Comparison of ENCODE assay signal across 1 cellular context in genomic region chr10:50624154-50624865, GRCh38.
TF ChIP-seq lines count a peak whose summit lies in the region.

No MANE protein-coding gene starts in this region.

TF ChIP-seq in HepG2, 621 proteins besides CTCF, POLR2A, EP300 and RAD21 (continued from another document and continues in another):
- no peak for TF ChIP-seq ZNF646 (CRISPR knock-in tag; IDR thresholded peaks at IDR 0.05)
- TF ChIP-seq ZFP1 (CRISPR knock-in tag; IDR thresholded peaks at IDR 0.05), result peak; percentile 29; the same call in 1 of the 2 replicates
- 0 out of 2 replicates have a peak, but pooled peaks have one; percentile 11 for TF ChIP-seq SMC3 (IDR thresholded peaks at IDR 0.05; ENCODE audit: low read length)
- TF ChIP-seq LBX2 (CRISPR knock-in tag; IDR thresholded peaks at IDR 0.05; ENCODE audit: borderline replicate concordance), result peak; percentile 47; the same call in 1 of the 2 replicates
- TF ChIP-seq ZBTB43 (CRISPR knock-in tag; conservative IDR thresholded peaks at IDR 0.05), result peak; percentile 14; the same call in 1 of the 2 replicates
- TF ChIP-seq NFIB (CRISPR knock-in tag; IDR thresholded peaks at IDR 0.05; ENCODE audit: borderline replicate concordance), result no peak
- peak; percentile 18 for TF ChIP-seq AHR (CRISPR knock-in tag; IDR thresholded peaks at IDR 0.05)
- peak; percentile 93 for TF ChIP-seq ZNF546 (CRISPR knock-in tag; conservative IDR thresholded peaks at IDR 0.05)
- peak; percentile 27; the same call in 1 of the 2 replicates for TF ChIP-seq ZBTB25 (CRISPR knock-in tag; IDR thresholded peaks at IDR 0.05)
- TF ChIP-seq ZNF614 (CRISPR knock-in tag; IDR thresholded peaks at IDR 0.05; ENCODE audit: borderline replicate concordance), result no peak
- peak; percentile 10 for TF ChIP-seq ZNF317 (CRISPR knock-in tag; IDR thresholded peaks at IDR 0.05)
- TF ChIP-seq MXD3 (CRISPR knock-in tag; IDR thresholded peaks at IDR 0.05), result peak; percentile 91
- TF ChIP-seq ZNF333 (CRISPR knock-in tag; IDR thresholded peaks at IDR 0.05; ENCODE audit: borderline replicate concordance), result peak; percentile 88
- TF ChIP-seq FIP1L1 (IDR thresholded peaks at IDR 0.05; ENCODE audit: borderline replicate concordance, insufficient read depth, low read depth, low read length), result no peak
- no peak for TF ChIP-seq SUZ12 (IDR thresholded peaks at IDR 0.05; ENCODE audit: low read depth, low read length)
- TF ChIP-seq HDAC1 (CRISPR knock-in tag; IDR thresholded peaks at IDR 0.05), result no peak; the same call in 1 of the 2 replicates
- TF ChIP-seq IRF2 (CRISPR knock-in tag; IDR thresholded peaks at IDR 0.05), result no peak; the same call in none of the 2 replicates
- no peak for TF ChIP-seq CEBPZ (IDR thresholded peaks at IDR 0.05; ENCODE audit: low read length)
- TF ChIP-seq PCBP1 (IDR thresholded peaks at IDR 0.05; ENCODE audit: borderline replicate concordance, low read depth, low read length), result no peak
- TF ChIP-seq ZXDC (CRISPR knock-in tag; IDR thresholded peaks at IDR 0.05), result peak; percentile 21
- 0 out of 2 replicates have a peak, but pooled peaks have one; percentile 8 for TF ChIP-seq SNAPC4 (CRISPR knock-in tag; IDR thresholded peaks at IDR 0.05)
- 0 out of 2 replicates have a peak, but pooled peaks have one; percentile 10 for TF ChIP-seq HINFP (CRISPR knock-in tag; IDR thresholded peaks at IDR 0.05; ENCODE audit: low read depth)
- no peak for TF ChIP-seq ZNF281 (CRISPR knock-in tag; IDR thresholded peaks at IDR 0.05; ENCODE audit: borderline replicate concordance)
- TF ChIP-seq SSRP1 (CRISPR knock-in tag; IDR thresholded peaks at IDR 0.05), result no peak
